Comparison of ENCODE assay signal across 21 cellular contexts in the genomic region with DNA sequence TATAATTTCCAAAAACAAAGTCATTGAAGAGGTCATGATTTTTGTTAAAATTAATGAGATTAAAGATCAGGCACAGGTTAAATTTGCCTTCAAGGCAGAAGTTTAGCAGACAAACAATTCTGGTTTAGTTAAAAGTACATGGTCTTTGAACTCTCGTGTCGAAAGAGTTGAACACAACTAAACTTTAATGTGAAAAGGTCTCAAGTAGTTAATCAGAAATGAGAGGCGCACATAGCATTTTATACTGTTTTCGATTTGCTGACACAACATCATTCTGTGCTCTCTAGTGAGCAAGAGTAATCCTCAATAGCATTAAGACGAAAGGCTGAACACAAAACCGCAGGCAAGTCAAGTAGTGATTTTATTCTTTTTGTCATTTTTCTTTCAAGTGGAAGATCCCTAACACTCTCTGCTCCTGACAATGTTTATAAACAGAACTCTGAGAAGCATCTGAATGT. TPM values are rescaled to one million over a fixed set of nuclear protein-coding genes. Genes with fewer than 3 reads are reported as not detected.
A peak's percentile ranks its signal among the peaks of the same experiment; 100 is the strongest.
DNase-seq lines count a peak whose midpoint lies in the region; ATAC-seq, FAIRE-seq and TF ChIP-seq lines count a peak whose summit lies in the region.
"Had no signal": no experiment of that assay in that cellular context is flagged by ENCODE, and none has a peak within 500 bp of the region (broad histone marks: within the 10 kb centered on the region; RNA-seq: fewer than 3 reads in every experiment).

No MANE protein-coding gene starts in this region.

- peaks cover 89% of the 10 kb centered on the region for H3K79me2 ChIP-seq in osteoblast (ENCODE audit: insufficient read depth, low read length)

- no peak overlapping the region for H2AFZ ChIP-seq in osteoblast (ENCODE audit: low read length)
- H2AFZ ChIP-seq: PC-9 had no signal

- H3K36me3 Mint-ChIP-seq in endodermal cell (ENCODE audit: low read depth) (peaks cover 4% of the 10 kb centered on the region), MCF 10A (ENCODE audit: insufficient read depth, unreplicated experiment) (no peaks in the 10 kb centered on the region)

- peaks cover 23% of the 10 kb centered on the region for H4K20me1 ChIP-seq in osteoblast (ENCODE audit: insufficient read depth, low read length)

- no TSS peak for BruUV-seq in MCF 10A (replicated peaks; lab: Mats Ljungman, UMichigan)

- ATAC-seq in A549 (no peak), left lobe of liver (peak; percentile 83), GM18867 (IDR thresholded peaks at IDR 0.05; ENCODE audit: unreplicated experiment) (no peak)
- ATAC-seq: K562 had no signal

- H3K9me3 ChIP-seq in A549 = no peaks in the 10 kb centered on the region
- H3K9me3 ChIP-seq in endodermal cell (ENCODE audit: control insufficient read depth, low read length) = peaks cover 1% of the 10 kb centered on the region
- no peaks in the 10 kb centered on the region for H3K9me3 ChIP-seq in osteoblast (ENCODE audit: low read depth, low read length)

- POLR2A ChIA-PET in A549 (lab: Yijun Ruan, JAX) = no interaction called here
- POLR2A ChIA-PET in MCF 10A (lab: Yijun Ruan, JAX) = no interaction called here

- no peak for TF ChIP-seq POLR2A in A549 (IDR thresholded peaks at IDR 0.05; ENCODE audit: low read length)

- CTCF ChIA-PET in A549 (lab: Yijun Ruan, JAX) (interaction anchor here (0.8 kb wide), 1 partner anchor 296 kb away, joined by 3 read pairs; no protein-coding TSS in a partner anchor), MCF 10A (lab: Yijun Ruan, JAX) (no interaction called here)

- no peak for TF ChIP-seq CTCF in A549 (IDR thresholded peaks at IDR 0.05)
- TF ChIP-seq CTCF in endodermal cell (conservative IDR thresholded peaks at IDR 0.05) = no peak
- TF ChIP-seq CTCF in osteoblast (IDR thresholded peaks at IDR 0.05; ENCODE audit: extremely low read depth, low read depth, low read length) = no peak
- no peak for TF ChIP-seq CTCF in MCF 10A (IDR thresholded peaks at IDR 0.05; ENCODE audit: unreplicated experiment)

- H3K27ac Mint-ChIP-seq in endodermal cell (peak overlapping the region; percentile 52), MCF 10A (ENCODE audit: low read depth, unreplicated experiment) (no peak overlapping the region)
- H3K27ac Mint-ChIP-seq: B cell had no signal

- WGBS in A549 (ENCODE audit: missing lambda C conversion rate) = 86% methylated on average over 6 of the region's 6 CpGs
- 93% methylated on average over 6 of the region's 6 CpGs for WGBS in endodermal cell (ENCODE audit: insufficient coverage in 1 of 2, insufficient read length in 1 of 2), 2 experiments

- intact Hi-C loops in MCF 10A (cut with micrococcal nuclease) = no loop called here

- H3K27ac ChIP-seq in A549 = no peak overlapping the region
- H3K27ac ChIP-seq in endodermal cell (ENCODE audit: low read depth, low read length) = no peak overlapping the region
- H3K27ac ChIP-seq in osteoblast (ENCODE audit: low read depth, low read length) = peak overlapping the region; percentile 4
- H3K27ac ChIP-seq: 22Rv1, PC-9, RWPE1 had no signal

- H3K4me1 ChIP-seq in A549 (peaks cover 41% of the 10 kb centered on the region), endodermal cell (ENCODE audit: control insufficient read depth, insufficient read depth, low read length) (no peaks in the 10 kb centered on the region), osteoblast (ENCODE audit: insufficient read depth, low read length) (peaks cover 46% of the 10 kb centered on the region)

- no peak for TF ChIP-seq EP300 in A549 (IDR thresholded peaks at IDR 0.05)

- H3K27me3 Mint-ChIP-seq in endodermal cell (ENCODE audit: insufficient read depth) (no peaks in the 10 kb centered on the region), MCF 10A (ENCODE audit: insufficient read depth, unreplicated experiment) (no peaks in the 10 kb centered on the region)
- H3K27me3 Mint-ChIP-seq: B cell had no signal

- H3K36me3 ChIP-seq in endodermal cell (ENCODE audit: control insufficient read depth, insufficient read depth, low read length) (peaks cover 40% of the 10 kb centered on the region), osteoblast (ENCODE audit: insufficient read depth, low read length) (peaks cover 22% of the 10 kb centered on the region)

- no peaks in the 10 kb centered on the region for H3K27me3 ChIP-seq in endodermal cell (ENCODE audit: control insufficient read depth, insufficient read depth, low read length, poor library complexity, severe bottlenecking)
- H3K27me3 ChIP-seq in osteoblast (ENCODE audit: insufficient read depth, low read length) = no peaks in the 10 kb centered on the region

- H3K9me3 Mint-ChIP-seq in endodermal cell (no peaks in the 10 kb centered on the region), MCF 10A (ENCODE audit: unreplicated experiment) (no peaks in the 10 kb centered on the region)

- H3K4me1 Mint-ChIP-seq in endodermal cell = peaks cover 2% of the 10 kb centered on the region
- H3K4me1 Mint-ChIP-seq in MCF 10A (ENCODE audit: insufficient read depth, unreplicated experiment) = no peaks in the 10 kb centered on the region

- no peak overlapping the region for H3K9ac ChIP-seq in endodermal cell (ENCODE audit: extremely low read depth, low read length, poor library complexity, severe bottlenecking)

- H3K4me2 ChIP-seq in A549 = no peak overlapping the region
- H3K4me2 ChIP-seq in osteoblast (ENCODE audit: insufficient read depth, low read length) = peak overlapping the region; percentile 52
- H3K4me2 ChIP-seq: PC-9 had no signal

- H3K4me3 ChIP-seq in A549 (no peak overlapping the region), endodermal cell (ENCODE audit: low read length) (no peak overlapping the region), osteoblast (ENCODE audit: insufficient read depth, low read length) (no peak overlapping the region)
- H3K4me3 ChIP-seq: K562, PC-9 had no signal

- DNase-seq in A549 (ENCODE audit: low read depth in 1 of 2, low spot score in 1 of 2) (no peak), endodermal cell (no peak), left lobe of liver (ENCODE audit: low spot score) (no peak), osteoblast (ENCODE audit: insufficient read length, low spot score, missing footprints) (no peak), MCF 10A (ENCODE audit: unreplicated experiment) (no peak), NCI-H146 (lab: John Stamatoyannopoulos, UW) (no peak)
- no peak for DNase-seq in activated naive CD4-positive, alpha-beta T cell treated with anti-CD3 and anti-CD28 coated beads, Interleukin-2, amount 50 U/mL, for 16 hours
- DNase-seq: DMS 273 treated with DMSO at 0.1 percent for 48 hours, MV-4-11, NCI-H187, NCI-H226, NCI-H524 treated with DMSO at 0.1 percent for 48 hours, PC-9, SIG-M5 had no signal

- no peak overlapping the region for H3K4me3 Mint-ChIP-seq in endodermal cell
- no peak overlapping the region for H3K4me3 Mint-ChIP-seq in MCF 10A (ENCODE audit: unreplicated experiment)
- H3K4me3 Mint-ChIP-seq: B cell had no signal

- no peak for FAIRE-seq in A549 (lab: Jason Lieb, UNC)
- FAIRE-seq: G401.6, H1, K562 had no signal

- no peak for TF ChIP-seq RAD21 in A549 (conservative IDR thresholded peaks at IDR 0.05 in 1 of 2, IDR thresholded peaks at IDR 0.05 in 1 of 2)

TF ChIP-seq in A549, 52 proteins besides CTCF, POLR2A, EP300 and RAD21:
- TF ChIP-seq POLR2AphosphoS2 (conservative IDR thresholded peaks at IDR 0.05; ENCODE audit: low read length) = no peak
- TF ChIP-seq MAFK (IDR thresholded peaks at IDR 0.05; ENCODE audit: partially characterized antibody) = peak; percentile 38

RNA-seq across cellular contexts. Expression of gene SH3RF1, which starts 49.9 kb away (rescaled TPM):
- polyA plus RNA-seq in A549 (2011; rRNA removed) = 13.8 and 15.1 TPM in 2 replicates
- polyA plus RNA-seq in A549 (2012; cell fraction: cytosol; rRNA removed) = 6.7 and 9.2 TPM in 2 replicates
- 15.2 and 21.1 TPM in 2 replicates for polyA plus RNA-seq in A549 (2012; cell fraction: nucleus; rRNA removed)
- polyA plus RNA-seq in A549 (2017; fragmentation: RNase III; extraction: RNeasy Plus Mini Kit Qiagen cat#74134 plus additional on column Dnase treatment) = 7.4 to 8.2 TPM (median 8.0 TPM) in 3 replicates
- polyA minus RNA-seq in A549 (2011; rRNA and poly(A)+ RNA removed) = 48.6 and 62.1 TPM in 2 replicates
- total RNA-seq in endodermal cell = 10 to 100 TPM; 37.6 to 68.8 TPM
- polyA plus RNA-seq in endodermal cell (2013, experiment 1 of 2) = 17.6 TPM
- 16.1 TPM for polyA plus RNA-seq in endodermal cell (2013, experiment 2 of 2)
- total RNA-seq in left lobe of liver = 7.2 TPM
- total RNA-seq in osteoblast = 33.0 and 37.6 TPM in 2 replicates
- total RNA-seq in MCF 10A (2022) = 16.5 and 17.4 TPM in 2 replicates
